8 cellular contexts compared by ENCODE assay signal in genomic region chr3:120795017-120795648, GRCh38. TPM values are rescaled to one million over a fixed set of nuclear protein-coding genes. Genes with fewer than 3 reads are reported as not detected.
DNase-seq lines count a peak whose midpoint lies in the region; ATAC-seq and TF ChIP-seq lines count a peak whose summit lies in the region.

No MANE protein-coding gene starts in this region.

- ATAC-seq in gastrocnemius medialis: peak; percentile 90 to 94

- H3K23me2 ChIP-seq in H9 (ENCODE audit: insufficient read length, low read depth, low read length, poor library complexity, severe bottlenecking): no peaks in the 10 kb centered on the region

- H3K79me2 ChIP-seq in H9 (ENCODE audit: insufficient read depth, low read length) (no peaks in the 10 kb centered on the region), Loucy (ENCODE audit: insufficient read depth, low read length) (no peaks in the 10 kb centered on the region)

- no peaks in the 10 kb centered on the region for H3K79me1 ChIP-seq in H9 (ENCODE audit: insufficient read depth, low read depth, low read length, poor library complexity, severe bottlenecking)

- no peak overlapping the region for H2BK120ac ChIP-seq in H9 (ENCODE audit: low read depth, low read length, poor library complexity, severe bottlenecking)

- H3K27ac ChIP-seq in H9 (ENCODE audit: insufficient read length, low read depth, low read length) (no peak overlapping the region), right atrium auricular region (no peak overlapping the region), gastrocnemius medialis (no peak overlapping the region)

- no peak overlapping the region for H2BK12ac ChIP-seq in H9 (ENCODE audit: insufficient read length, low read depth, low read length)

- H4K20me1 ChIP-seq in H9 (ENCODE audit: control insufficient read depth, insufficient read depth, insufficient read length) (no peaks in the 10 kb centered on the region), Loucy (ENCODE audit: insufficient read depth, low read length, poor library complexity, severe bottlenecking) (no peaks in the 10 kb centered on the region)

- no peaks in the 10 kb centered on the region for H3K36me3 ChIP-seq in Loucy (ENCODE audit: insufficient read depth, low read length)
- no peaks in the 10 kb centered on the region for H3K36me3 ChIP-seq in right atrium auricular region
- H3K36me3 ChIP-seq in gastrocnemius medialis: no peaks in the 10 kb centered on the region

- H2BK5ac ChIP-seq in H9 (ENCODE audit: insufficient read length, low read length): no peak overlapping the region

- DNase-seq in H9 (peak; percentile 81), SKM-1 treated with dmso at 0.1 percent for 144 hours (lab: John Stamatoyannopoulos, UW; ENCODE audit: unreplicated experiment) (peak; percentile 58), right atrium auricular region (ENCODE audit: low spot score) (peak; percentile 82), gastrocnemius medialis (peak; percentile 40 to 64), DMS79 (lab: John Stamatoyannopoulos, UW) (no peak)
- peak; percentile 39 for DNase-seq in activated naive CD8-positive, alpha-beta T cell treated with anti-CD3 and anti-CD28 coated beads, Interleukin-2, amount 50 U/mL, for 16 hours (ENCODE audit: low read depth, low spot score)

- no peak for TF ChIP-seq POLR2A in gastrocnemius medialis (IDR thresholded peaks at IDR 0.05)

- TF ChIP-seq CTCF in GM12872 (IDR thresholded peaks at IDR 0.05; ENCODE audit: insufficient read depth, low read depth, low read length) (peak; percentile 79), H9 (conservative IDR thresholded peaks at IDR 0.05) (peak; percentile 94), Loucy (conservative IDR thresholded peaks at IDR 0.05; ENCODE audit: low read length) (peak; percentile 98), right atrium auricular region (IDR thresholded peaks at IDR 0.05) (peak; percentile 73 to 86), gastrocnemius medialis (IDR thresholded peaks at IDR 0.05 in 4 of 5, conservative IDR thresholded peaks at IDR 0.05 in 1 of 5) (peak; percentile 67 to 80 (median 77))

- no peaks in the 10 kb centered on the region for H3K27me3 ChIP-seq in H9 (ENCODE audit: insufficient read depth, low read length)
- no peaks in the 10 kb centered on the region for H3K27me3 ChIP-seq in Loucy (ENCODE audit: insufficient read depth, low read length, poor library complexity, severe bottlenecking)
- H3K27me3 ChIP-seq in right atrium auricular region: no peaks in the 10 kb centered on the region
- H3K27me3 ChIP-seq in gastrocnemius medialis: no peaks in the 10 kb centered on the region

- no peak overlapping the region for H3K4me3 Mint-ChIP-seq in H9

- no peak overlapping the region for H3K23ac ChIP-seq in H9 (ENCODE audit: insufficient read length, low read depth, low read length)

- peaks cover 0 to 2% (median 0%) of the 10 kb centered on the region in 3 experiments; a peak in 2 of 7 replicates for H3K36me3 Mint-ChIP-seq in H9 (ENCODE audit: insufficient read depth in 1 of 3, low read depth in 3 of 3)

- no peak overlapping the region for H3K18ac ChIP-seq in H9 (ENCODE audit: insufficient read length, low read depth, low read length)

- no peak overlapping the region for H3K4ac ChIP-seq in H9 (ENCODE audit: low read depth, low read length)

- WGBS in H9 (ENCODE audit: extremely low coverage, insufficient read length, low lambda C conversion rate): no CpG with 5 or more reads among the region's 5 CpGs

- no peak overlapping the region for H3K56ac ChIP-seq in H9 (ENCODE audit: insufficient read length, low read depth, low read length)

- H3K27me3 Mint-ChIP-seq in H9 (ENCODE audit: low read depth): no peaks in the 10 kb centered on the region

- no peaks in the 10 kb centered on the region for H3K9me3 ChIP-seq in H9 (ENCODE audit: control insufficient read depth, low read depth, low read length)
- no peaks in the 10 kb centered on the region for H3K9me3 ChIP-seq in Loucy (ENCODE audit: insufficient read depth, low read depth, low read length)
- H3K9me3 ChIP-seq in right atrium auricular region: no peaks in the 10 kb centered on the region
- no peaks in the 10 kb centered on the region for H3K9me3 ChIP-seq in gastrocnemius medialis

- peaks cover 48 to 68% of the 10 kb centered on the region in 2 experiments for H3K4me1 Mint-ChIP-seq in H9

- H3K4me3 ChIP-seq in Loucy (ENCODE audit: low read length, poor library complexity, severe bottlenecking): no peak overlapping the region
- no peak overlapping the region for H3K4me3 ChIP-seq in right atrium auricular region
- no peak overlapping the region for H3K4me3 ChIP-seq in gastrocnemius medialis

- H4K91ac ChIP-seq in H9 (ENCODE audit: insufficient read length, low read depth, low read length): no peak overlapping the region

- H3K4me1 ChIP-seq in H9 (ENCODE audit: insufficient read depth, low read length): peaks cover 9% of the 10 kb centered on the region
- no peaks in the 10 kb centered on the region for H3K4me1 ChIP-seq in Loucy (ENCODE audit: insufficient read depth, low read length, poor library complexity, severe bottlenecking)
- no peaks in the 10 kb centered on the region for H3K4me1 ChIP-seq in right atrium auricular region
- H3K4me1 ChIP-seq in gastrocnemius medialis: no peaks in the 10 kb centered on the region

- in situ Hi-C loops in gastrocnemius medialis (cut with MboI; ENCODE audit: low sequenced_read_pairs in 4 of 4): loop anchor here (5.0 to 25.0 kb wide), 4 partner anchors 230 to 558 kb away; no protein-coding TSS in a partner anchor

- no peak overlapping the region for H2BK15ac ChIP-seq in H9 (ENCODE audit: low read depth, low read length)

- intact Hi-C loops in gastrocnemius medialis (cut with DNase I; ENCODE audit: low total_unique reads): loop anchor here (2.0 kb wide), 1 partner anchor 234 kb away; no protein-coding TSS in a partner anchor

- H4K5ac ChIP-seq in H9 (ENCODE audit: insufficient read length, low read depth, low read length): no peak overlapping the region

- H3K4me2 ChIP-seq in H9 (ENCODE audit: insufficient read depth, insufficient read length, low read length): no peak overlapping the region
- no peak overlapping the region for H3K4me2 ChIP-seq in Loucy (ENCODE audit: low read depth, low read length, poor library complexity, severe bottlenecking)

- no peak overlapping the region for H3T11ph ChIP-seq in H9 (ENCODE audit: low read length)

- no peak overlapping the region for H2BK20ac ChIP-seq in H9 (ENCODE audit: low read depth, low read length, poor library complexity, severe bottlenecking)

- H3K27ac Mint-ChIP-seq in H9: no peak overlapping the region; a peak in 2 of 7 replicates

- no peaks in the 10 kb centered on the region for H3K9me3 Mint-ChIP-seq in H9

- no peak overlapping the region for H3K14ac ChIP-seq in H9 (ENCODE audit: insufficient read depth, low read length)

- H3K9ac ChIP-seq in H9 (ENCODE audit: extremely low read depth, insufficient read length, low read length): no peak overlapping the region
- H3K9ac ChIP-seq in Loucy (ENCODE audit: low read depth, low read length, poor library complexity, severe bottlenecking): no peak overlapping the region

- H2AFZ ChIP-seq in H9 (ENCODE audit: low read length) (no peak overlapping the region), Loucy (ENCODE audit: low read length) (peak overlapping the region; percentile 47; the same call in 1 of the 2 replicates)

- H3K9me2 ChIP-seq in Loucy (replicated peaks; ENCODE audit: low read depth, low read length): no peaks in the 10 kb centered on the region

- no peak overlapping the region for H2AK5ac ChIP-seq in H9 (ENCODE audit: insufficient read length, low read length)

- H3F3A ChIP-seq in Loucy (ENCODE audit: low read depth): no peaks in the 10 kb centered on the region

- no peak overlapping the region for H4K8ac ChIP-seq in H9 (replicated peaks; ENCODE audit: insufficient read length, low read depth, low read length)

RNA-seq across cellular contexts. Expression of gene GTF2E1, which starts 52.6 kb away (rescaled TPM):
- total RNA-seq in H9 (2021): 88.8 and 92.0 TPM in 2 replicates
- total RNA-seq in right atrium auricular region: 1 to 10 TPM; 6.8 to 9.6 TPM
- total RNA-seq in gastrocnemius medialis: 10 to 100 TPM in 3 of 4 donors, 1 to 10 TPM in 1; 7.3 to 23.8 (median 19.3) TPM

RNA-seq across cellular contexts. Expression of gene RABL3, which starts 52.8 kb away (rescaled TPM):
- total RNA-seq in H9 (2021): 26.7 and 27.0 TPM in 2 replicates
- 10 to 100 TPM in 1 of 2 donors, 1 to 10 TPM in 1; 7.6 to 14.2 TPM for total RNA-seq in right atrium auricular region
- 10 to 100 TPM; 20.0 to 46.8 (median 30.4) TPM for total RNA-seq in gastrocnemius medialis
